34 cellular contexts compared by ENCODE assay signal in the genomic region with DNA sequence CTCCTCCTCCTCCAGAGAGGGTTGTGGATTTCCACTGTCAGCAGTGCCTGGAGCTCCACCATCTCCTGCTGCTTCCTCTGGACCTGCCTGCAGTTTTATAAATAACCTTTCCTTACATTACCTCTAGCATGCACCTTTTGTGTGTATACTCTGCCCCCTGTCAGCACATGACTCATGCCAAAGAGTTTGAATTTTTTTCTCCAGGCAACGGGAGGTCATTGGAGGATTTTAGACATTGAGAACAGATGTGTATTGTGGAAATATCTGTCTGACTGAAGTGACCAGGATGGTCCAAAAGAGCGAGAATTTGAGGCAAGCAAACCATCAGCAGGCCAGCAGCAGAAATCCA. TPM values are rescaled to one million over a fixed set of nuclear protein-coding genes. Genes with fewer than 3 reads are reported as not detected.
DNase-seq lines count a peak whose midpoint lies in the region; ATAC-seq, FAIRE-seq and TF ChIP-seq lines count a peak whose summit lies in the region.
"Had no signal": no experiment of that assay in that cellular context is flagged by ENCODE, and none has a peak within 500 bp of the region (broad histone marks: within the 10 kb centered on the region; RNA-seq: fewer than 3 reads in every experiment).

No MANE protein-coding gene starts in this region.

- H2AFZ ChIP-seq in K562 (ENCODE audit: low read depth, low read length) = no peak overlapping the region
- H2AFZ ChIP-seq in keratinocyte (ENCODE audit: control insufficient read depth, low read length) = no peak overlapping the region
- H2AFZ ChIP-seq: GM23338 had no signal

- H3K79me2 ChIP-seq in K562 (ENCODE audit: control insufficient read depth, insufficient read depth, low read length) (no peaks in the 10 kb centered on the region), keratinocyte (ENCODE audit: control insufficient read depth, insufficient read depth, low read length) (no peaks in the 10 kb centered on the region)

- intact Hi-C loops in K562 (cut with micrococcal nuclease) (loop anchor here (5.0 kb wide), 4 partner anchors 55 to 340 kb away; no protein-coding TSS in a partner anchor), gastrocnemius medialis (cut with DNase I; ENCODE audit: low total_unique reads) (loop anchor here (5.0 kb wide), 1 partner anchor 195 kb away; no protein-coding TSS in a partner anchor)

- peak; percentile 30 for DNase-seq in ELR (ENCODE audit: low read depth)
- peak; percentile 35 for DNase-seq in HT-29 (ENCODE audit: low spot score)
- no peak for DNase-seq in K562 (ENCODE audit: extremely low read depth in 1 of 4, low spot score in 3 of 4)
- no peak for DNase-seq in keratinocyte (ENCODE audit: low read depth, low spot score)
- no peak for DNase-seq in gastrocnemius medialis
- DNase-seq in UCSD-AML1 (lab: John Stamatoyannopoulos, UW; ENCODE audit: unreplicated experiment) = no peak
- DNase-seq: activated CD4-positive, alpha-beta T cell treated with anti-CD3 and anti-CD28 coated beads for 48 hours; activated gamma-delta T cell treated with Interleukin-2 at 50 U/mL for 16 hours; activated naive CD8-positive, alpha-beta T cell treated with anti-CD3 and anti-CD28 coated beads, Interleukin-2, amount 50 U/mL, for 24 hours; activated T-cell treated with anti-CD3 and anti-CD28 coated beads, Interleukin-2, amount 50 U/mL, for 24 hours; C1 segment of cervical spinal cord; Caco-2; DND-41; KG1; left lung; naive B cell; NCI-H1436; NCI-H2107; NCI-H446 treated with DMSO at 0.1 percent for 48 hours; SHP77 treated with DMSO at 0.1 percent for 48 hours; stimulated activated naive CD8-positive, alpha-beta T cell treated with anti-CD3 and anti-CD28 coated beads, Interleukin-15, Interleukin-2, amounts not matched to agents 100 U/mL and 50 U/mL, for 24 hours; T-helper 9 cell; testis; WERI-Rb-1 had no signal

- H4K20me1 ChIP-seq in K562 (replicated peaks; ENCODE audit: control insufficient read depth, insufficient read depth, low read length) = no peaks in the 10 kb centered on the region
- H4K20me1 ChIP-seq in keratinocyte (ENCODE audit: control insufficient read depth, extremely low read depth, insufficient read depth, low read length) = no peaks in the 10 kb centered on the region

- in situ Hi-C loops in K562 (cut with MboI) (no loop called here), gastrocnemius medialis (cut with MboI; ENCODE audit: low sequenced_read_pairs in 4 of 4) (loop anchor here in 1 of 4 donors (25.0 kb wide), 1 partner anchor 330 kb away; no protein-coding TSS in a partner anchor)

- CTCF ChIA-PET in K562 (lab: Yijun Ruan, JAX; ENCODE audit: low intra/inter-chr PET ratio) = interaction anchor here (0.6 to 1.6 kb wide), 2 partner anchors 17 to 362 kb away, joined by 3 to 5 read pairs; no protein-coding TSS in a partner anchor

- no peaks in the 10 kb centered on the region for H3K9me3 ChIP-seq in K562 (replicated peaks; ENCODE audit: control insufficient read depth, insufficient read depth, low read depth, low read length)
- H3K9me3 ChIP-seq in keratinocyte (ENCODE audit: control insufficient read depth, low read depth, low read length) = no peaks in the 10 kb centered on the region
- H3K9me3 ChIP-seq in gastrocnemius medialis = peaks cover 0 to 12% (median 5%) of the 10 kb centered on the region in 3 donors
- H3K9me3 ChIP-seq: testis had no signal

- H3K4me3 ChIP-seq in K562 (no peak overlapping the region), keratinocyte (ENCODE audit: control insufficient read depth in 2 of 3, extremely low read depth in 1 of 3, insufficient read depth in 2 of 3, low read depth in 1 of 3, low read length in 3 of 3) (no peak overlapping the region), gastrocnemius medialis (no peak overlapping the region)
- H3K4me3 ChIP-seq: GM12878, GM23338, left lung, testis had no signal

- no peak for TF ChIP-seq RAD21 in K562 (CRISPR knock-in tag; conservative IDR thresholded peaks at IDR 0.05 in 1 of 2, IDR thresholded peaks at IDR 0.05 in 1 of 2)

- POLR2A ChIA-PET in K562 (lab: Yijun Ruan, JAX) = interaction anchor here (0.9 to 1.5 kb wide), 2 partner anchors 18 to 202 kb away, joined by 3 to 4 read pairs; no protein-coding TSS in a partner anchor

- H3K4me2 ChIP-seq in K562 (ENCODE audit: insufficient read depth, low read length) (no peak overlapping the region), keratinocyte (ENCODE audit: control insufficient read depth, extremely low read depth, insufficient read depth, low read depth, low read length) (no peak overlapping the region)
- H3K4me2 ChIP-seq: GM23338 had no signal

- TF ChIP-seq POLR2A in K562 (conservative IDR thresholded peaks at IDR 0.05) (no peak), gastrocnemius medialis (IDR thresholded peaks at IDR 0.05) (no peak)

- TF ChIP-seq EP300 in K562 (IDR thresholded peaks at IDR 0.05; ENCODE audit: low read length) = no peak

- H3K9me1 ChIP-seq in K562 (ENCODE audit: control insufficient read depth, insufficient read depth, low read length) (no peaks in the 10 kb centered on the region), keratinocyte (ENCODE audit: control insufficient read depth, extremely low read depth, insufficient read depth, low read length) (no peaks in the 10 kb centered on the region)

- no peak overlapping the region for H3K27ac ChIP-seq in K562 (ENCODE audit: extremely low read depth, low read depth, low read length)
- H3K27ac ChIP-seq in keratinocyte (ENCODE audit: control insufficient read depth, insufficient read depth, low read length) = no peak overlapping the region
- no peak overlapping the region for H3K27ac ChIP-seq in gastrocnemius medialis
- H3K27ac ChIP-seq: epithelial cell of prostate, left lung, testis, WERI-Rb-1 had no signal

- BruUV-seq in K562 (replicated peaks; lab: Mats Ljungman, UMichigan) = no TSS peak

- H3K4me1 ChIP-seq in K562 (replicated peaks in 1 of 2; ENCODE audit: control insufficient read depth in 2 of 2, insufficient read depth in 2 of 2, low read length in 2 of 2) (no peaks in the 10 kb centered on the region), keratinocyte (ENCODE audit: control insufficient read depth, extremely low read depth, insufficient read depth, low read length) (peaks cover 15% of the 10 kb centered on the region), gastrocnemius medialis (no peaks in the 10 kb centered on the region)
- H3K4me1 ChIP-seq: left lung, testis had no signal

- FAIRE-seq in K562 (lab: Jason Lieb, UNC) (no peak), keratinocyte (lab: Jason Lieb, UNC) (peak; percentile 73)
- FAIRE-seq: GM12878, urothelium cell line had no signal

- H3K9ac ChIP-seq in K562 (ENCODE audit: insufficient read depth in 1 of 2, low read depth in 2 of 2, low read length in 2 of 2) (no peak overlapping the region), keratinocyte (ENCODE audit: control insufficient read depth, extremely low read depth, insufficient read depth, low read length) (no peak overlapping the region)

- dilution Hi-C loops in keratinocyte (cut with MboI; ENCODE audit: extremely low pct_ligation_motif_present, low sequenced_read_pairs) = no loop called here

- ATAC-seq in K562 (peak; percentile 25; the same call in 2 of the 3 replicates), GM18861 (IDR thresholded peaks at IDR 0.05; ENCODE audit: unreplicated experiment) (no peak), gastrocnemius medialis (no peak)
- ATAC-seq: left lung; stimulated activated naive CD8-positive, alpha-beta T cell treated with anti-CD3 and anti-CD28 coated beads, Interleukin-15, Interleukin-2, amounts not matched to agents 100 U/mL and 50 U/mL, for 24 hours had no signal

- H3K27me3 ChIP-seq in K562 (ENCODE audit: control insufficient read depth in 2 of 2, insufficient read depth in 2 of 2, low read length in 2 of 2) (peaks cover 0 to 6% of the 10 kb centered on the region in 2 experiments; a peak in 1 of 5 replicates), keratinocyte (ENCODE audit: control insufficient read depth, extremely low read depth, insufficient read depth, low read length) (no peaks in the 10 kb centered on the region), gastrocnemius medialis (no peaks in the 10 kb centered on the region)
- H3K27me3 ChIP-seq: testis had no signal

- H3K36me3 ChIP-seq in K562 (ENCODE audit: control insufficient read depth, insufficient read depth, low read length) = no peaks in the 10 kb centered on the region
- no peaks in the 10 kb centered on the region for H3K36me3 ChIP-seq in keratinocyte (ENCODE audit: control insufficient read depth in 2 of 2, extremely low read depth in 1 of 2, insufficient read depth in 2 of 2, low read length in 2 of 2)
- H3K36me3 ChIP-seq in gastrocnemius medialis = no peaks in the 10 kb centered on the region
- H3K36me3 ChIP-seq: left lung, WERI-Rb-1 had no signal

- TF ChIP-seq CTCF in K562 (IDR thresholded peaks at IDR 0.05 in 2 of 3, conservative IDR thresholded peaks at IDR 0.05 in 1 of 3; ENCODE audit: insufficient read depth in 2 of 3, low read depth in 1 of 3, low read length in 3 of 3) (peak in 1 of 3 experiments; percentile 11; a peak in 1 of 6 replicates), keratinocyte (optimal IDR thresholded peaks at IDR 0.05 in 1 of 3, IDR thresholded peaks at IDR 0.05 in 1 of 3, conservative IDR thresholded peaks at IDR 0.05 in 1 of 3; ENCODE audit: extremely low read depth in 1 of 3, insufficient read depth in 2 of 3, low read length in 3 of 3) (no peak), gastrocnemius medialis (IDR thresholded peaks at IDR 0.05 in 4 of 5, conservative IDR thresholded peaks at IDR 0.05 in 1 of 5) (no peak)

- WGBS in K562 (ENCODE audit: insufficient coverage, low coverage, missing lambda C conversion rate) = 12% methylated on average over 2 of the region's 2 CpGs

RNA-seq across cellular contexts. Expression of gene IL37, which starts 31.7 kb away (rescaled TPM):
- not detected in 2 replicates for total RNA-seq in HT-29 (2014; rRNA removed; shearing (Covaris generic))
- not detected in 2 replicates for total RNA-seq in K562 (2011; cell fraction: chromatin; rRNA removed; ENCODE audit: low replicate concordance)
- total RNA-seq in K562 (2011; cell fraction: nucleolus; rRNA removed) = not detected in 2 replicates
- total RNA-seq in K562 (2011; cell fraction: nucleoplasm; rRNA removed) = not detected in 2 replicates
- total RNA-seq in K562 (2014; rRNA removed) (not detected in 2 replicates), K562 (2014; rRNA removed; fragmentation: Illumina TruSeq; extraction: Trizol) (not detected in 2 replicates), K562 (2015; rRNA removed; fragmentation: Illumina TruSeq; extraction: Trizol) (not detected in 2 replicates), K562 (2021) (not detected in 2 replicates), gastrocnemius medialis (not detected)
- polyA plus RNA-seq in K562 (2011; rRNA removed) (not detected in 2 replicates), K562 (2014; fragmentation: Illumina TruSeq; extraction: Trizol) (not detected in 2 replicates), K562 (2014; fragmentation: Nextera tagmentation; extraction: Ambion mirVana) (not detected), K562 (2014; rRNA removed) (not detected in 2 replicates), keratinocyte (0.33 to 0.73 TPM (median 0.63 TPM) in 3 replicates)
- 0.09 TPM in 1 of 2 replicates, not detected in the other for polyA plus RNA-seq in K562 (2011; cell fraction: cytosol; rRNA removed)
- 0.48 TPM in 1 of 2 replicates, not detected in the other for polyA plus RNA-seq in K562 (2011; cell fraction: nucleus; rRNA removed)
- polyA plus RNA-seq in K562 (2012) = not detected in 2 replicates
- not detected in 2 replicates for polyA minus RNA-seq in K562 (2011; rRNA and poly(A)+ RNA removed)
- not detected in 2 replicates for polyA minus RNA-seq in K562 (2011; cell fraction: cytosol; rRNA and poly(A)+ RNA removed)
- not detected in 2 replicates for polyA minus RNA-seq in K562 (2011; cell fraction: nucleus; rRNA and poly(A)+ RNA removed)
- polyA plus RNA-seq in keratinocyte (2011; ENCODE audit: low read depth) = 3.9 TPM
- 0.44 and 0.51 TPM in 2 replicates for polyA plus RNA-seq in keratinocyte (2011; cell fraction: cytosol; rRNA removed)
- 0.36 and 0.82 TPM in 2 replicates for polyA plus RNA-seq in keratinocyte (2011; cell fraction: nucleus; rRNA removed)
- 0.63 and 12.8 TPM in 2 replicates for polyA plus RNA-seq in keratinocyte (2012; ENCODE audit: low replicate concordance)
- polyA minus RNA-seq in keratinocyte = 0.32 TPM in 1 of 3 replicates, not detected in the others
- polyA minus RNA-seq in keratinocyte (2011; cell fraction: cytosol; rRNA and poly(A)+ RNA removed) = not detected
- polyA minus RNA-seq in keratinocyte (2011; cell fraction: nucleus; rRNA and poly(A)+ RNA removed) = not detected in 2 replicates
- total RNA-seq: activated CD8-positive, alpha-beta memory T cell treated with anti-CD3 and anti-CD28 coated beads for 36 hours; Caco-2; chondrocyte; fibroblast of villous mesenchyme; GM12878; GM23338; mesenteric fat pad; progenitor cell of endocrine pancreas had no signal
- polyA plus RNA-seq: GM23338 had no signal

RNA-seq across cellular contexts. Expression of gene IL36G, which starts 35.2 kb away (rescaled TPM):
- not detected in 2 replicates for total RNA-seq in HT-29 (2014; rRNA removed; shearing (Covaris generic))
- not detected in 2 replicates for total RNA-seq in K562 (2011; cell fraction: chromatin; rRNA removed; ENCODE audit: low replicate concordance)
- total RNA-seq in K562 (2011; cell fraction: nucleolus; rRNA removed) = not detected in 2 replicates
- total RNA-seq in K562 (2011; cell fraction: nucleoplasm; rRNA removed) = not detected in 2 replicates
- not detected in 2 replicates for total RNA-seq in K562 (2014; rRNA removed)
- total RNA-seq in K562 (2014; rRNA removed; fragmentation: Illumina TruSeq; extraction: Trizol) = not detected in 2 replicates
- total RNA-seq in K562 (2015; rRNA removed; fragmentation: Illumina TruSeq; extraction: Trizol) = not detected in 2 replicates
- total RNA-seq in K562 (2021) = not detected in 2 replicates
- polyA plus RNA-seq in K562 (2011; rRNA removed) = not detected in 2 replicates
- polyA plus RNA-seq in K562 (2011; cell fraction: cytosol; rRNA removed) = not detected in 2 replicates
- 0.46 TPM in 1 of 2 replicates, not detected in the other for polyA plus RNA-seq in K562 (2011; cell fraction: nucleus; rRNA removed)
- polyA plus RNA-seq in K562 (2012) = 0.10 TPM in 1 of 2 replicates, not detected in the other
- polyA plus RNA-seq in K562 (2014; fragmentation: Illumina TruSeq; extraction: Trizol) = not detected in 2 replicates
- polyA plus RNA-seq in K562 (2014; fragmentation: Nextera tagmentation; extraction: Ambion mirVana) = not detected
- not detected in 2 replicates for polyA plus RNA-seq in K562 (2014; rRNA removed)
- not detected in 2 replicates for polyA minus RNA-seq in K562 (2011; rRNA and poly(A)+ RNA removed)
- not detected in 2 replicates for polyA minus RNA-seq in K562 (2011; cell fraction: cytosol; rRNA and poly(A)+ RNA removed)
- not detected in 2 replicates for polyA minus RNA-seq in K562 (2011; cell fraction: nucleus; rRNA and poly(A)+ RNA removed)
- polyA plus RNA-seq in keratinocyte = 8.0 to 62.8 TPM (median 20.2 TPM) in 3 replicates
- polyA plus RNA-seq in keratinocyte (2011; ENCODE audit: low read depth) = 14.2 TPM
- 8.3 and 21.5 TPM in 2 replicates for polyA plus RNA-seq in keratinocyte (2011; cell fraction: cytosol; rRNA removed)
- 44.1 and 55.0 TPM in 2 replicates for polyA plus RNA-seq in keratinocyte (2011; cell fraction: nucleus; rRNA removed)
- polyA plus RNA-seq in keratinocyte (2012; ENCODE audit: low replicate concordance) = 7.0 and 30.8 TPM in 2 replicates
- polyA minus RNA-seq in keratinocyte = 0.56 to 27.8 TPM (median 5.7 TPM) in 3 replicates
- 9.8 TPM for polyA minus RNA-seq in keratinocyte (2011; cell fraction: cytosol; rRNA and poly(A)+ RNA removed)
- 13.3 and 16.3 TPM in 2 replicates for polyA minus RNA-seq in keratinocyte (2011; cell fraction: nucleus; rRNA and poly(A)+ RNA removed)
- not detected for total RNA-seq in gastrocnemius medialis
- total RNA-seq: activated CD8-positive, alpha-beta memory T cell treated with anti-CD3 and anti-CD28 coated beads for 36 hours; Caco-2; chondrocyte; fibroblast of villous mesenchyme; GM12878; GM23338; left lung; mesenteric fat pad; progenitor cell of endocrine pancreas had no signal
- polyA plus RNA-seq: GM23338 had no signal

Comparison
In these comparisons a context has a peak if more than half of its experiments do, and no peak if none do; other contexts are left out.
1. DNase-seq: peak in ELR (single experiment) and HT-29 (single experiment); none in K562 (0 of 4), keratinocyte (single experiment), gastrocnemius medialis (0 of 2) and UCSD-AML1 (single experiment).